In the genomic region with DNA sequence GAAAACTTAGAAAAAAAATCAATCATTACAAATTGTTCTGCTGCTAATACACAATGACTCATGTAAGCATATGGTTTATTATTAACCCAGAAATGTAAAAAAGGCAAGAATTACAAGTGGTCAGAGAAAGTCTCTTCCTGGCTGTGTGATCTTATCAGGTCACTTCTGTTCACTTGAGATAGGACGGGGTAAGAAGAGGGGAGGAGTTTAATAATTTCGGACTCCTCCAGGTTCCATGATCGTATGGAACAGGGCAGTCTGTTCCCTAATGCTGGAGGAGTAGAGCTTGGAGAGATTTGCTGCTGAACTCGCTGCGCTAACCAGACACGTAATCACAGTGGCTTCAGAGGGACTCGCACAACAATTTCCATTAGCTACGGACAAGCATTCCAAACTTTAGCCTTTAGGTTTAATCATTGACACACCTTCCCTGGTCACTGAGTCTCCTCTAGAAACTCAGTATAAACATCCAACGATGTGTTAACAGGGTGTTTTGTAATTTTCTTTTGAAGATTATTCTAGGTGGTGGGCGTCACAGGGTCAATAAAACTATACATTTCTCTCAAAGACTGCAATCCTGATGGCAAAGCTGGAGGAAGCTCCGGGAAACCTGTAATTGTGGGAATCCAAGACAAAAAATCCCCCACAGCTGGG, we compare ENCODE assay signal across 8 cellular contexts. TPM values are rescaled to one million over a fixed set of nuclear protein-coding genes. Genes with fewer than 3 reads are reported as not detected.
A peak's percentile ranks its signal among the peaks of the same experiment; 100 is the strongest.
DNase-seq lines count a peak whose midpoint lies in the region; ATAC-seq lines count a peak whose summit lies in the region.
"Had no signal": no experiment of that assay in that cellular context is flagged by ENCODE, and none has a peak within 500 bp of the region (broad histone marks: within the 10 kb centered on the region; RNA-seq: fewer than 3 reads in every experiment).

No MANE protein-coding gene starts in this region.

- no peak overlapping the region for H3K27ac Mint-ChIP-seq in activated T-helper 1 cell treated with anti-CD3 and anti-CD28 coated beads, Interleukin-12 subunit alpha, Interleukin-12 subunit beta, Interleukin-2, Interleukin-4 antibody, amounts not matched to agents 30 ng/mL and 10 ng/mL and 1 ng/mL, durations not matched to agents 14 hours and 24 hours and 36 hours
- H3K27ac Mint-ChIP-seq in memory B cell: peak overlapping the region; percentile 68

- H3K36me3 Mint-ChIP-seq in activated T-helper 1 cell treated with anti-CD3 and anti-CD28 coated beads, Interleukin-12 subunit alpha, Interleukin-12 subunit beta, Interleukin-2, Interleukin-4 antibody, amounts not matched to agents 30 ng/mL and 10 ng/mL and 1 ng/mL, durations not matched to agents 14 hours and 24 hours and 36 hours (ENCODE audit: low read depth): peaks cover 6% of the 10 kb centered on the region
- H3K36me3 Mint-ChIP-seq in memory B cell: peaks cover 18% of the 10 kb centered on the region

- ATAC-seq in GM18520 (IDR thresholded peaks at IDR 0.05; ENCODE audit: unreplicated experiment) (peak; percentile 29), HG02943 (IDR thresholded peaks at IDR 0.05; ENCODE audit: low read depth, unreplicated experiment) (peak; percentile 38), memory B cell (ENCODE audit: low read depth) (no peak), GM19328 (IDR thresholded peaks at IDR 0.05; ENCODE audit: unreplicated experiment) (no peak)

- intact Hi-C loops in activated T-helper 1 cell treated with anti-CD3 and anti-CD28 coated beads, Interleukin-12 subunit alpha, Interleukin-12 subunit beta, Interleukin-2, Interleukin-4 antibody, amounts not matched to agents 30 ng/mL and 10 ng/mL and 1 ng/mL, durations not matched to agents 14 hours and 24 hours and 36 hours (cut with micrococcal nuclease): loop anchor here (2.0 to 10.0 kb wide), 3 partner anchors 31 to 1053 kb away; a partner anchor contains a TSS

- H3K4me1 Mint-ChIP-seq in activated T-helper 1 cell treated with anti-CD3 and anti-CD28 coated beads, Interleukin-12 subunit alpha, Interleukin-12 subunit beta, Interleukin-2, Interleukin-4 antibody, amounts not matched to agents 30 ng/mL and 10 ng/mL and 1 ng/mL, durations not matched to agents 14 hours and 24 hours and 36 hours (ENCODE audit: low read depth): peaks cover 37% of the 10 kb centered on the region
- peaks cover 22% of the 10 kb centered on the region for H3K4me1 Mint-ChIP-seq in memory B cell

- H3K9me3 Mint-ChIP-seq in activated T-helper 1 cell treated with anti-CD3 and anti-CD28 coated beads, Interleukin-12 subunit alpha, Interleukin-12 subunit beta, Interleukin-2, Interleukin-4 antibody, amounts not matched to agents 30 ng/mL and 10 ng/mL and 1 ng/mL, durations not matched to agents 14 hours and 24 hours and 36 hours: peaks cover 7% of the 10 kb centered on the region
- H3K9me3 Mint-ChIP-seq in memory B cell: peaks cover 1% of the 10 kb centered on the region

- DNase-seq in activated T-helper 1 cell treated with anti-CD3 and anti-CD28 coated beads, Interleukin-12 subunit alpha, Interleukin-12 subunit beta, Interleukin-2, Interleukin-4 antibody, amounts not matched to agents 30 ng/mL and 10 ng/mL and 1 ng/mL, durations not matched to agents 14 hours and 24 hours and 36 hours (ENCODE audit: low spot score): no peak
- no peak for DNase-seq in memory B cell (ENCODE audit: low spot score in 2 of 2)
- DNase-seq in NCI-H526 (lab: John Stamatoyannopoulos, UW): no peak
- no peak for DNase-seq in activated CD4-positive, alpha-beta T cell treated with anti-CD3 and anti-CD28 coated beads for 48 hours

- no peaks in the 10 kb centered on the region for H3K27me3 Mint-ChIP-seq in activated T-helper 1 cell treated with anti-CD3 and anti-CD28 coated beads, Interleukin-12 subunit alpha, Interleukin-12 subunit beta, Interleukin-2, Interleukin-4 antibody, amounts not matched to agents 30 ng/mL and 10 ng/mL and 1 ng/mL, durations not matched to agents 14 hours and 24 hours and 36 hours (ENCODE audit: insufficient read depth)
- H3K27me3 Mint-ChIP-seq in memory B cell: no peaks in the 10 kb centered on the region

- H3K4me3 Mint-ChIP-seq in activated T-helper 1 cell treated with anti-CD3 and anti-CD28 coated beads, Interleukin-12 subunit alpha, Interleukin-12 subunit beta, Interleukin-2, Interleukin-4 antibody, amounts not matched to agents 30 ng/mL and 10 ng/mL and 1 ng/mL, durations not matched to agents 14 hours and 24 hours and 36 hours: peak overlapping the region; percentile 34
- peak overlapping the region; percentile 53 for H3K4me3 Mint-ChIP-seq in memory B cell

RNA-seq across cellular contexts. Expression of a gene that starts 1.3 kb away (rescaled TPM):
- total RNA-seq in activated T-helper 1 cell treated with anti-CD3 and anti-CD28 coated beads, Interleukin-12 subunit alpha, Interleukin-12 subunit beta, Interleukin-2, Interleukin-4 antibody, amounts not matched to agents 30 ng/mL and 10 ng/mL and 1 ng/mL, durations not matched to agents 14 hours and 24 hours and 36 hours: 13.7 and 16.8 TPM in 2 replicates

RNA-seq across cellular contexts. Expression of a gene that starts 1.4 kb away (rescaled TPM):
- 33.7 and 39.7 TPM in 2 replicates for total RNA-seq in activated T-helper 1 cell treated with anti-CD3 and anti-CD28 coated beads, Interleukin-12 subunit alpha, Interleukin-12 subunit beta, Interleukin-2, Interleukin-4 antibody, amounts not matched to agents 30 ng/mL and 10 ng/mL and 1 ng/mL, durations not matched to agents 14 hours and 24 hours and 36 hours

RNA-seq across cellular contexts. Expression of a gene that starts 57.9 kb away (rescaled TPM):
- total RNA-seq in activated T-helper 1 cell treated with anti-CD3 and anti-CD28 coated beads, Interleukin-12 subunit alpha, Interleukin-12 subunit beta, Interleukin-2, Interleukin-4 antibody, amounts not matched to agents 30 ng/mL and 10 ng/mL and 1 ng/mL, durations not matched to agents 14 hours and 24 hours and 36 hours: not detected in 2 replicates
- total RNA-seq: activated CD8-positive, alpha-beta memory T cell treated with anti-CD3 and anti-CD28 coated beads for 36 hours had no signal

Comparison
In these comparisons a context has a peak if more than half of its experiments do, and no peak if none do; other contexts are left out.
1. ATAC-seq: peak in GM18520 (single experiment) and HG02943 (single experiment); none in memory B cell (single experiment) and GM19328 (single experiment).